In the genomic region with DNA sequence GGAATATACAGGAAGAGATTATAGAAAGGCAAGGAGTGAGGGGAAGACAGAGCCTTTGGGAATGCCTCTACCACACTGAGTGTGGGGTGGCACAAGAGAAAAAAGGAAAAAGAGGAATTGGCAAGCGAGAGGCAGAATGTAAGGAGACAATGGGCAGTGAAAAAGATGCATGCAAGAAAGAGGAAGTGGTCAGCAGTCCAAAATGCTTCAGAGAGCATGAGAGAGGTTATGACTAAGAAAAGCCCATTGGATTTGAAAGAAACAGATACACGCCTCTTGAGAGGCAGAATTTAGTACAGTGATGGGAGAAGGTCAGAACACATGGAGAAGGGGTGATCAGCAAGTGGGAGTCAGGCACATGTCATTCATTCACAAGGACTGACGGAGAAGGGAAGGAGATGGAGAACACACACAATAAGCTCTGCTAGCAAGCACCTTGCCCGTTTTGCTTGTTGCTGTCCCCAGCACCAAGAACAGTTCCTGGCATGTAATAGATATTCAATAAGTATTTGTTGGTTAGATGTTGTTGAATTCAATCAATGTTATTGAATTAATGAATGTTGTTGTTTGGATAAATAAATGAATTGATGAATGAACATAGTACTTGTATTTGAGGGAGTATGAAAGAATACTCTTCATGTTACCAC, we compare ENCODE assay signal across 11 cellular contexts. TPM values are rescaled to one million over a fixed set of nuclear protein-coding genes. Genes with fewer than 3 reads are reported as not detected.
A peak's percentile ranks its signal among the peaks of the same experiment; 100 is the strongest.
DNase-seq lines count a peak whose midpoint lies in the region; ATAC-seq and TF ChIP-seq lines count a peak whose summit lies in the region.
"Had no signal": no experiment of that assay in that cellular context is flagged by ENCODE, and none has a peak within 500 bp of the region (broad histone marks: within the 10 kb centered on the region; RNA-seq: fewer than 3 reads in every experiment).

No MANE protein-coding gene starts in this region.

- H3K27me3 ChIP-seq in Karpas-422 (ENCODE audit: low read length): no peaks in the 10 kb centered on the region

- peak; percentile 1 for DNase-seq in A172 (ENCODE audit: low spot score)
- DNase-seq in Karpas-422: peak; percentile 54
- DNase-seq in activated T-cell treated with anti-CD3 and anti-CD28 coated beads for 4 hours: no peak
- DNase-seq in putamen (ENCODE audit: low spot score): no peak
- DNase-seq in COLO668 (lab: John Stamatoyannopoulos, UW; ENCODE audit: unreplicated experiment): no peak
- no peak for DNase-seq in WTC11 (ENCODE audit: low spot score)
- DNase-seq: activated naive CD8-positive, alpha-beta T cell treated with anti-CD3 and anti-CD28 coated beads, Interleukin-2, amount 10 ng/mL, durations not matched to agents 7 days and 5 days; KG1 had no signal

- no peak overlapping the region for H3K27ac ChIP-seq in Karpas-422 (ENCODE audit: low read length)

- H4K20me1 ChIP-seq in Karpas-422 (ENCODE audit: insufficient read depth, low read depth, low read length): no peaks in the 10 kb centered on the region

- POLR2A ChIA-PET in WTC11 (lab: Charles Lee): no interaction called here

- no peak overlapping the region for H3K4me3 Mint-ChIP-seq in WTC11
- H3K4me3 Mint-ChIP-seq: activated naive CD8-positive, alpha-beta T cell treated with anti-CD3 and anti-CD28 coated beads, Interleukin-2, amount 10 ng/mL, durations not matched to agents 7 days and 5 days had no signal

- no peak overlapping the region for H3K27ac Mint-ChIP-seq in WTC11
- H3K27ac Mint-ChIP-seq: activated naive CD8-positive, alpha-beta T cell treated with anti-CD3 and anti-CD28 coated beads, Interleukin-2, amount 10 ng/mL, durations not matched to agents 7 days and 5 days; progenitor cell of endocrine pancreas had no signal

- no peak overlapping the region for H3K4me3 ChIP-seq in Karpas-422 (ENCODE audit: low read length)

- no peak overlapping the region for H2AFZ ChIP-seq in Karpas-422 (ENCODE audit: low read length)

- no peak overlapping the region for H3K9ac ChIP-seq in Karpas-422 (ENCODE audit: low read length)

- no peaks in the 10 kb centered on the region for H3K79me2 ChIP-seq in Karpas-422 (ENCODE audit: low read length)

- H3K4me1 Mint-ChIP-seq in WTC11: 0 out of 2 replicates have a peak, but pooled peaks cover 3% of the 10 kb centered on the region
- H3K4me1 Mint-ChIP-seq: activated naive CD8-positive, alpha-beta T cell treated with anti-CD3 and anti-CD28 coated beads, Interleukin-2, amount 10 ng/mL, durations not matched to agents 7 days and 5 days had no signal

- no peaks in the 10 kb centered on the region for H3K36me3 ChIP-seq in Karpas-422 (ENCODE audit: insufficient read depth, low read length)

- no peak overlapping the region for H3K4me2 ChIP-seq in Karpas-422 (ENCODE audit: low read depth, low read length, poor library complexity, severe bottlenecking)

- ATAC-seq in GM19372 (IDR thresholded peaks at IDR 0.05; ENCODE audit: low read depth, unreplicated experiment): peak; percentile 99
- peak; percentile 99 for ATAC-seq in HG02885 (IDR thresholded peaks at IDR 0.05; ENCODE audit: poor library complexity, unreplicated experiment)
- no peak for ATAC-seq in WTC11

- H3K9me2 ChIP-seq in Karpas-422 (replicated peaks; ENCODE audit: insufficient read depth, low read length): no peaks in the 10 kb centered on the region

- CTCF ChIA-PET in WTC11 (lab: Charles Lee): no interaction called here

- H3K4me1 ChIP-seq in Karpas-422 (ENCODE audit: low read length): peaks cover 5% of the 10 kb centered on the region; the same call in 1 of the 2 replicates

- H3K9me3 ChIP-seq in Karpas-422 (ENCODE audit: low read length): no peaks in the 10 kb centered on the region

- no peaks in the 10 kb centered on the region for H3K9me3 Mint-ChIP-seq in WTC11
- H3K9me3 Mint-ChIP-seq: activated naive CD8-positive, alpha-beta T cell treated with anti-CD3 and anti-CD28 coated beads, Interleukin-2, amount 10 ng/mL, durations not matched to agents 7 days and 5 days had no signal

- no peak for TF ChIP-seq CTCF in WTC11 (IDR thresholded peaks at IDR 0.05)

- peaks cover 36% of the 10 kb centered on the region for H3K27me3 Mint-ChIP-seq in WTC11 (ENCODE audit: low read depth)
- H3K27me3 Mint-ChIP-seq: progenitor cell of endocrine pancreas had no signal

- no peaks in the 10 kb centered on the region for H3K36me3 Mint-ChIP-seq in WTC11
- H3K36me3 Mint-ChIP-seq: activated naive CD8-positive, alpha-beta T cell treated with anti-CD3 and anti-CD28 coated beads, Interleukin-2, amount 10 ng/mL, durations not matched to agents 7 days and 5 days had no signal

TF ChIP-seq in WTC11, 78 proteins besides CTCF, POLR2A, EP300 and RAD21:
- TF ChIP-seq TEAD1 (CRISPR knock-in tag; IDR thresholded peaks at IDR 0.05): no peak

RNA-seq across cellular contexts. Expression of a gene that starts 6.3 kb away (rescaled TPM):
- total RNA-seq in A172 (2014; rRNA removed; shearing (Covaris generic)): not detected in 2 replicates
- 0.04 TPM in 1 of 2 replicates, not detected in the other for total RNA-seq in Karpas-422 (2014; rRNA removed; shearing (Covaris generic); ENCODE audit: low replicate concordance)
- total RNA-seq in WTC11 (2021): 1.3 to 1.9 TPM (median 1.4 TPM) in 3 replicates

Comparison
In these comparisons a context has a peak if more than half of its experiments do, and no peak if none do; other contexts are left out.
1. DNase-seq: peak in A172 (single experiment) and Karpas-422 (single experiment); none in activated T-cell treated with anti-CD3 and anti-CD28 coated beads for 4 hours (single experiment), putamen (single experiment), COLO668 (single experiment) and WTC11 (single experiment).